ENCODE assay signal across 1 cellular context in the genomic region with DNA sequence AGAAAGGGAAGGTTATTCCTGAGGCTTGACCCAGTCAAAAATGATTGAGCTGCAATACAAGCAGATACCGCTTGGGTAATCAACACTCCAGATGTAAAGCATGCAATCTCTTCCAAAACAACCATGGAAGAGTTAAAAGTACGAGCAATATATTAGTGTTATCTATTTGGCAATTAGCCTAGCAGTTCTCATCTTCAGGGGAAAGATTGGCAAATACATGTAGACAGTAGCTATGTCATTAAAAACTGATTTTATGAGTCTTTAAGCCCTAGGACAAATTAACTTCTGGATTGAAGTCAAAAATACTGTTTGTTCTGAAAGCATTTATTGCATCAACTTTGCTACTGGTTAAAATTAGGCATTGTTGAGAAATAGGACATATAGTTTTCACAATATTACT.
TF ChIP-seq lines count a peak whose summit lies in the region.

No MANE protein-coding gene starts in this region.

TF ChIP-seq in K562, 482 proteins besides CTCF, POLR2A, EP300 and RAD21 (continued from another document):
- TF ChIP-seq, protein P1, sequence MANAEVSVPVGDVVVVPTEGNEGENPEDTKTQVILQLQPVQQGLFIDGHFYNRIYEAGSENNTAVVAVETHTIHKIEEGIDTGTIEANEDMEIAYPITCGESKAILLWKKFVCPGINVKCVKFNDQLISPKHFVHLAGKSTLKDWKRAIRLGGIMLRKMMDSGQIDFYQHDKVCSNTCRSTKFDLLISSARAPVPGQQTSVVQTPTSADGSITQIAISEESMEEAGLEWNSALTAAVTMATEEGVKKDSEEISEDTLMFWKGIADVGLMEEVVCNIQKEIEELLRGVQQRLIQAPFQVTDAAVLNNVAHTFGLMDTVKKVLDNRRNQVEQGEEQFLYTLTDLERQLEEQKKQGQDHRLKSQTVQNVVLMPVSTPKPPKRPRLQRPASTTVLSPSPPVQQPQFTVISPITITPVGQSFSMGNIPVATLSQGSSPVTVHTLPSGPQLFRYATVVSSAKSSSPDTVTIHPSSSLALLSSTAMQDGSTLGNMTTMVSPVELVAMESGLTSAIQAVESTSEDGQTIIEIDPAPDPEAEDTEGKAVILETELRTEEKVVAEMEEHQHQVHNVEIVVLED (CRISPR knock-in tag; IDR thresholded peaks at IDR 0.05), result no peak
- no peak for TF ChIP-seq ETV6 (IDR thresholded peaks at IDR 0.05; ENCODE audit: borderline replicate concordance in 1 of 2, low read depth in 2 of 2, low read length in 1 of 2)
- no peak for TF ChIP-seq ETV6 (CRISPR knock-in tag; IDR thresholded peaks at IDR 0.05; ENCODE audit: borderline replicate concordance)
- TF ChIP-seq ZNF121 (CRISPR knock-in tag; conservative IDR thresholded peaks at IDR 0.05), result no peak
- TF ChIP-seq, protein P2, sequence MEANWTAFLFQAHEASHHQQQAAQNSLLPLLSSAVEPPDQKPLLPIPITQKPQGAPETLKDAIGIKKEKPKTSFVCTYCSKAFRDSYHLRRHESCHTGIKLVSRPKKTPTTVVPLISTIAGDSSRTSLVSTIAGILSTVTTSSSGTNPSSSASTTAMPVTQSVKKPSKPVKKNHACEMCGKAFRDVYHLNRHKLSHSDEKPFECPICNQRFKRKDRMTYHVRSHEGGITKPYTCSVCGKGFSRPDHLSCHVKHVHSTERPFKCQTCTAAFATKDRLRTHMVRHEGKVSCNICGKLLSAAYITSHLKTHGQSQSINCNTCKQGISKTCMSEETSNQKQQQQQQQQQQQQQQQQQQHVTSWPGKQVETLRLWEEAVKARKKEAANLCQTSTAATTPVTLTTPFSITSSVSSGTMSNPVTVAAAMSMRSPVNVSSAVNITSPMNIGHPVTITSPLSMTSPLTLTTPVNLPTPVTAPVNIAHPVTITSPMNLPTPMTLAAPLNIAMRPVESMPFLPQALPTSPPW (CRISPR knock-in tag; IDR thresholded peaks at IDR 0.05), result no peak
- TF ChIP-seq, protein P3, sequence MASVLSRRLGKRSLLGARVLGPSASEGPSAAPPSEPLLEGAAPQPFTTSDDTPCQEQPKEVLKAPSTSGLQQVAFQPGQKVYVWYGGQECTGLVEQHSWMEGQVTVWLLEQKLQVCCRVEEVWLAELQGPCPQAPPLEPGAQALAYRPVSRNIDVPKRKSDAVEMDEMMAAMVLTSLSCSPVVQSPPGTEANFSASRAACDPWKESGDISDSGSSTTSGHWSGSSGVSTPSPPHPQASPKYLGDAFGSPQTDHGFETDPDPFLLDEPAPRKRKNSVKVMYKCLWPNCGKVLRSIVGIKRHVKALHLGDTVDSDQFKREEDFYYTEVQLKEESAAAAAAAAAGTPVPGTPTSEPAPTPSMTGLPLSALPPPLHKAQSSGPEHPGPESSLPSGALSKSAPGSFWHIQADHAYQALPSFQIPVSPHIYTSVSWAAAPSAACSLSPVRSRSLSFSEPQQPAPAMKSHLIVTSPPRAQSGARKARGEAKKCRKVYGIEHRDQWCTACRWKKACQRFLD (CRISPR knock-in tag; IDR thresholded peaks at IDR 0.05), result no peak
- TF ChIP-seq MIER1 (IDR thresholded peaks at IDR 0.05; ENCODE audit: low read depth), result no peak
- TF ChIP-seq, protein P4, sequence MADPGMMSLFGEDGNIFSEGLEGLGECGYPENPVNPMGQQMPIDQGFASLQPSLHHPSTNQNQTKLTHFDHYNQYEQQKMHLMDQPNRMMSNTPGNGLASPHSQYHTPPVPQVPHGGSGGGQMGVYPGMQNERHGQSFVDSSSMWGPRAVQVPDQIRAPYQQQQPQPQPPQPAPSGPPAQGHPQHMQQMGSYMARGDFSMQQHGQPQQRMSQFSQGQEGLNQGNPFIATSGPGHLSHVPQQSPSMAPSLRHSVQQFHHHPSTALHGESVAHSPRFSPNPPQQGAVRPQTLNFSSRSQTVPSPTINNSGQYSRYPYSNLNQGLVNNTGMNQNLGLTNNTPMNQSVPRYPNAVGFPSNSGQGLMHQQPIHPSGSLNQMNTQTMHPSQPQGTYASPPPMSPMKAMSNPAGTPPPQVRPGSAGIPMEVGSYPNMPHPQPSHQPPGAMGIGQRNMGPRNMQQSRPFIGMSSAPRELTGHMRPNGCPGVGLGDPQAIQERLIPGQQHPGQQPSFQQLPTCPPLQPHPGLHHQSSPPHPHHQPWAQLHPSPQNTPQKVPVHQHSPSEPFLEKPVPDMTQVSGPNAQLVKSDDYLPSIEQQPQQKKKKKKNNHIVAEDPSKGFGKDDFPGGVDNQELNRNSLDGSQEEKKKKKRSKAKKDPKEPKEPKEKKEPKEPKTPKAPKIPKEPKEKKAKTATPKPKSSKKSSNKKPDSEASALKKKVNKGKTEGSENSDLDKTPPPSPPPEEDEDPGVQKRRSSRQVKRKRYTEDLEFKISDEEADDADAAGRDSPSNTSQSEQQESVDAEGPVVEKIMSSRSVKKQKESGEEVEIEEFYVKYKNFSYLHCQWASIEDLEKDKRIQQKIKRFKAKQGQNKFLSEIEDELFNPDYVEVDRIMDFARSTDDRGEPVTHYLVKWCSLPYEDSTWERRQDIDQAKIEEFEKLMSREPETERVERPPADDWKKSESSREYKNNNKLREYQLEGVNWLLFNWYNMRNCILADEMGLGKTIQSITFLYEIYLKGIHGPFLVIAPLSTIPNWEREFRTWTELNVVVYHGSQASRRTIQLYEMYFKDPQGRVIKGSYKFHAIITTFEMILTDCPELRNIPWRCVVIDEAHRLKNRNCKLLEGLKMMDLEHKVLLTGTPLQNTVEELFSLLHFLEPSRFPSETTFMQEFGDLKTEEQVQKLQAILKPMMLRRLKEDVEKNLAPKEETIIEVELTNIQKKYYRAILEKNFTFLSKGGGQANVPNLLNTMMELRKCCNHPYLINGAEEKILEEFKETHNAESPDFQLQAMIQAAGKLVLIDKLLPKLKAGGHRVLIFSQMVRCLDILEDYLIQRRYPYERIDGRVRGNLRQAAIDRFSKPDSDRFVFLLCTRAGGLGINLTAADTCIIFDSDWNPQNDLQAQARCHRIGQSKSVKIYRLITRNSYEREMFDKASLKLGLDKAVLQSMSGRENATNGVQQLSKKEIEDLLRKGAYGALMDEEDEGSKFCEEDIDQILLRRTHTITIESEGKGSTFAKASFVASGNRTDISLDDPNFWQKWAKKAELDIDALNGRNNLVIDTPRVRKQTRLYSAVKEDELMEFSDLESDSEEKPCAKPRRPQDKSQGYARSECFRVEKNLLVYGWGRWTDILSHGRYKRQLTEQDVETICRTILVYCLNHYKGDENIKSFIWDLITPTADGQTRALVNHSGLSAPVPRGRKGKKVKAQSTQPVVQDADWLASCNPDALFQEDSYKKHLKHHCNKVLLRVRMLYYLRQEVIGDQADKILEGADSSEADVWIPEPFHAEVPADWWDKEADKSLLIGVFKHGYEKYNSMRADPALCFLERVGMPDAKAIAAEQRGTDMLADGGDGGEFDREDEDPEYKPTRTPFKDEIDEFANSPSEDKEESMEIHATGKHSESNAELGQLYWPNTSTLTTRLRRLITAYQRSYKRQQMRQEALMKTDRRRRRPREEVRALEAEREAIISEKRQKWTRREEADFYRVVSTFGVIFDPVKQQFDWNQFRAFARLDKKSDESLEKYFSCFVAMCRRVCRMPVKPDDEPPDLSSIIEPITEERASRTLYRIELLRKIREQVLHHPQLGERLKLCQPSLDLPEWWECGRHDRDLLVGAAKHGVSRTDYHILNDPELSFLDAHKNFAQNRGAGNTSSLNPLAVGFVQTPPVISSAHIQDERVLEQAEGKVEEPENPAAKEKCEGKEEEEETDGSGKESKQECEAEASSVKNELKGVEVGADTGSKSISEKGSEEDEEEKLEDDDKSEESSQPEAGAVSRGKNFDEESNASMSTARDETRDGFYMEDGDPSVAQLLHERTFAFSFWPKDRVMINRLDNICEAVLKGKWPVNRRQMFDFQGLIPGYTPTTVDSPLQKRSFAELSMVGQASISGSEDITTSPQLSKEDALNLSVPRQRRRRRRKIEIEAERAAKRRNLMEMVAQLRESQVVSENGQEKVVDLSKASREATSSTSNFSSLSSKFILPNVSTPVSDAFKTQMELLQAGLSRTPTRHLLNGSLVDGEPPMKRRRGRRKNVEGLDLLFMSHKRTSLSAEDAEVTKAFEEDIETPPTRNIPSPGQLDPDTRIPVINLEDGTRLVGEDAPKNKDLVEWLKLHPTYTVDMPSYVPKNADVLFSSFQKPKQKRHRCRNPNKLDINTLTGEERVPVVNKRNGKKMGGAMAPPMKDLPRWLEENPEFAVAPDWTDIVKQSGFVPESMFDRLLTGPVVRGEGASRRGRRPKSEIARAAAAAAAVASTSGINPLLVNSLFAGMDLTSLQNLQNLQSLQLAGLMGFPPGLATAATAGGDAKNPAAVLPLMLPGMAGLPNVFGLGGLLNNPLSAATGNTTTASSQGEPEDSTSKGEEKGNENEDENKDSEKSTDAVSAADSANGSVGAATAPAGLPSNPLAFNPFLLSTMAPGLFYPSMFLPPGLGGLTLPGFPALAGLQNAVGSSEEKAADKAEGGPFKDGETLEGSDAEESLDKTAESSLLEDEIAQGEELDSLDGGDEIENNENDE (IDR thresholded peaks at IDR 0.05; ENCODE audit: low read depth, low read length), result no peak
- TF ChIP-seq NRF1 (conservative IDR thresholded peaks at IDR 0.05 in 1 of 2, IDR thresholded peaks at IDR 0.05 in 1 of 2), result no peak
- no peak for TF ChIP-seq GABPB2 (CRISPR knock-in tag; conservative IDR thresholded peaks at IDR 0.05)
- TF ChIP-seq, protein P5, sequence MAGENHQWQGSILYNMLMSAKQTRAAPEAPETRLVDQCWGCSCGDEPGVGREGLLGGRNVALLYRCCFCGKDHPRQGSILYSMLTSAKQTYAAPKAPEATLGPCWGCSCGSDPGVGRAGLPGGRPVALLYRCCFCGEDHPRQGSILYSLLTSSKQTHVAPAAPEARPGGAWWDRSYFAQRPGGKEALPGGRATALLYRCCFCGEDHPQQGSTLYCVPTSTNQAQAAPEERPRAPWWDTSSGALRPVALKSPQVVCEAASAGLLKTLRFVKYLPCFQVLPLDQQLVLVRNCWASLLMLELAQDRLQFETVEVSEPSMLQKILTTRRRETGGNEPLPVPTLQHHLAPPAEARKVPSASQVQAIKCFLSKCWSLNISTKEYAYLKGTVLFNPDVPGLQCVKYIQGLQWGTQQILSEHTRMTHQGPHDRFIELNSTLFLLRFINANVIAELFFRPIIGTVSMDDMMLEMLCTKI (IDR thresholded peaks at IDR 0.05; ENCODE audit: partially characterized antibody), result no peak
- TF ChIP-seq NONO (IDR thresholded peaks at IDR 0.05; ENCODE audit: low read depth in 2 of 2, low read length in 1 of 2), result no peak
- TF ChIP-seq, protein P6, sequence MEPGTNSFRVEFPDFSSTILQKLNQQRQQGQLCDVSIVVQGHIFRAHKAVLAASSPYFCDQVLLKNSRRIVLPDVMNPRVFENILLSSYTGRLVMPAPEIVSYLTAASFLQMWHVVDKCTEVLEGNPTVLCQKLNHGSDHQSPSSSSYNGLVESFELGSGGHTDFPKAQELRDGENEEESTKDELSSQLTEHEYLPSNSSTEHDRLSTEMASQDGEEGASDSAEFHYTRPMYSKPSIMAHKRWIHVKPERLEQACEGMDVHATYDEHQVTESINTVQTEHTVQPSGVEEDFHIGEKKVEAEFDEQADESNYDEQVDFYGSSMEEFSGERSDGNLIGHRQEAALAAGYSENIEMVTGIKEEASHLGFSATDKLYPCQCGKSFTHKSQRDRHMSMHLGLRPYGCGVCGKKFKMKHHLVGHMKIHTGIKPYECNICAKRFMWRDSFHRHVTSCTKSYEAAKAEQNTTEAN (CRISPR knock-in tag; IDR thresholded peaks at IDR 0.05), result no peak
- TF ChIP-seq, protein P7, sequence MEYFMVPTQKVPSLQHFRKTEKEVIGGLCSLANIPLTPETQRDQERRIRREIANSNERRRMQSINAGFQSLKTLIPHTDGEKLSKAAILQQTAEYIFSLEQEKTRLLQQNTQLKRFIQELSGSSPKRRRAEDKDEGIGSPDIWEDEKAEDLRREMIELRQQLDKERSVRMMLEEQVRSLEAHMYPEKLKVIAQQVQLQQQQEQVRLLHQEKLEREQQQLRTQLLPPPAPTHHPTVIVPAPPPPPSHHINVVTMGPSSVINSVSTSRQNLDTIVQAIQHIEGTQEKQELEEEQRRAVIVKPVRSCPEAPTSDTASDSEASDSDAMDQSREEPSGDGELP (CRISPR knock-in tag; IDR thresholded peaks at IDR 0.05; ENCODE audit: borderline replicate concordance), result no peak
- TF ChIP-seq ZNF583 (CRISPR knock-in tag; IDR thresholded peaks at IDR 0.05), result no peak
- no peak for TF ChIP-seq HDAC8 (tag; IDR thresholded peaks at IDR 0.05)
- TF ChIP-seq ZNF717 (CRISPR knock-in tag; IDR thresholded peaks at IDR 0.05), result no peak
- TF ChIP-seq ZC3H11A (IDR thresholded peaks at IDR 0.05; ENCODE audit: low read depth, low read length), result no peak
- no peak for TF ChIP-seq RFX5 (IDR thresholded peaks at IDR 0.05; ENCODE audit: low read depth, low read length)
TF ChIP-seq in K562: peak in this region for 0.
